1 cellular context compared by ENCODE assay signal in the genomic region with DNA sequence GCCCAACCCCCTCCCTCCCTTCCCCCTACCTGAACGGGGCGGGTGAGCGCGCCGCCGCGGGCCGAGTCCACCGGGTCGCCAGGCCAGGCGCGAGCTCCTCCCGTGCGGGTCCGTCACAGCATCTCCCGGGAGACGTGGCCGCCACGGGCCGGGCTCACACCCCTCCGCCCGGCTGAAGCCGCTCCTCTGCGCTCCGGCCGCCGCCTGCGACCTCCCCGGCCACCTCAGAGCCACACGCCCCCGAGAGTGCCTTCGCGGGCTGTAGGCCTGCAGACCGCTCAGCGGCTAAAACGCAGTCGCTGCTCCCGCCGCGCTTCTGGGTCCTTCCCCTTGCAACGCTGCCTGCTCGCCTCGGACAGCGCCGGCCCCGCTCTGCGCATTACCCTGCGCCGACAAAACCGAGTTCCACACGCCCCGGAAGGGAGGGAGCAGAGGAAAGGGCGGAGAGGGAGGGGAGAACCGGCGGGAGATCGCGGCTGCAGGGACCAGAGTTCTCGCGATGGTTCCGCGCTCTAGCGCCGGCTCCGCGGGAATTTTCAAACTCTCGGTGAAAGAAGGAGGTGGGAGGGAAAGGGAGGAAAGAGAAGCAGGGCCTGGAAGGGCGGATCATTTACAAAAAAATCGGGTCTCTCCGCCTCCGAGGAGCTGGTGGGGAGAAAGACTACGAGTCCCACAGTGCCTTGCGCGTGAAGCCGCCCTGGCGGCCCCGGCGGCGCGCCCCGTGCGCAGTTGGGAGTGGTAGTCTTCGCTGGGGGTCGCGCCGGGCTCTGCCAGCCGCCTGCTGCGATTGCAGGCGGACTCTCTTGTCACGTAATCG.
TF ChIP-seq lines count a peak whose summit lies in the region.

TSS of gene AHCTF1 (minus strand) at position 400 of the 817 bp plus-strand sequence. CDS start 13,578 bp downstream, outside the sequence.

TF ChIP-seq in HEK293, 187 proteins besides CTCF, POLR2A, EP300 and RAD21 (continued from another document and continues in another):
- TF ChIP-seq IKZF3 (tag by site-specific recombination; IDR thresholded peaks at IDR 0.05) (peak; percentile 40; the same call in 1 of the 2 replicates), ZNF266 (tag by site-specific recombination; IDR thresholded peaks at IDR 0.05; ENCODE audit: low read depth) (no peak), ZNF148 (tag by site-specific recombination; IDR thresholded peaks at IDR 0.05; ENCODE audit: borderline replicate concordance) (no peak), ZNF280D (tag by site-specific recombination; IDR thresholded peaks at IDR 0.05) (no peak), ZNF76 (tag by site-specific recombination; IDR thresholded peaks at IDR 0.05; ENCODE audit: borderline replicate concordance, low read depth) (peak; percentile 90), GLIS2 (tag by site-specific recombination; IDR thresholded peaks at IDR 0.05) (peak; percentile 65), ZNF785 (tag by site-specific recombination; IDR thresholded peaks at IDR 0.05) (no peak), GLIS1 (tag by site-specific recombination; IDR thresholded peaks at IDR 0.05) (peak; percentile 66; the same call in 1 of the 2 replicates), ZBTB8A (tag by site-specific recombination; IDR thresholded peaks at IDR 0.05) (0 out of 2 replicates have a peak, but pooled peaks have one; percentile 16), ZNF239 (tag by site-specific recombination; IDR thresholded peaks at IDR 0.05) (no peak), ZNF202 (tag by site-specific recombination; IDR thresholded peaks at IDR 0.05; ENCODE audit: borderline replicate concordance) (no peak), WT1 (tag by site-specific recombination; IDR thresholded peaks at IDR 0.05) (no peak; the same call in none of the 2 replicates), ZNF391 (tag by site-specific recombination; IDR thresholded peaks at IDR 0.05; ENCODE audit: borderline replicate concordance, low read depth) (no peak), GLI2 (tag by site-specific recombination; IDR thresholded peaks at IDR 0.05; ENCODE audit: borderline replicate concordance, low read depth) (no peak), ZNF658 (tag by site-specific recombination; IDR thresholded peaks at IDR 0.05) (no peak), KLF9 (tag by site-specific recombination; IDR thresholded peaks at IDR 0.05; ENCODE audit: low read depth) (peak; percentile 48), OSR2 (tag by site-specific recombination; IDR thresholded peaks at IDR 0.05) (no peak), ZNF529 (tag by site-specific recombination; IDR thresholded peaks at IDR 0.05; ENCODE audit: insufficient replicate concordance) (no peak), KLF16 (tag by site-specific recombination; IDR thresholded peaks at IDR 0.05) (no peak), ZNF660 (tag by site-specific recombination; IDR thresholded peaks at IDR 0.05) (no peak), ZNF292 (tag by site-specific recombination; IDR thresholded peaks at IDR 0.05; ENCODE audit: borderline replicate concordance, low read depth) (no peak), ZNF341 (tag by site-specific recombination; IDR thresholded peaks at IDR 0.05; ENCODE audit: low read depth) (peak; percentile 20; the same call in 1 of the 2 replicates), ZNF530 (tag by site-specific recombination; IDR thresholded peaks at IDR 0.05; ENCODE audit: low read depth) (no peak), GFI1B (tag by site-specific recombination; IDR thresholded peaks at IDR 0.05) (no peak), ZNF10 (tag by site-specific recombination; IDR thresholded peaks at IDR 0.05) (no peak), SP2 (tag by site-specific recombination; IDR thresholded peaks at IDR 0.05) (peak; percentile 77), ZBTB17 (tag by site-specific recombination; IDR thresholded peaks at IDR 0.05) (peak; percentile 82), HOXD13 (CRISPR knock-in tag; IDR thresholded peaks at IDR 0.05; ENCODE audit: borderline replicate concordance) (no peak), ZNF114 (tag by site-specific recombination; IDR thresholded peaks at IDR 0.05) (no peak), ZBTB1 (tag by site-specific recombination; IDR thresholded peaks at IDR 0.05) (no peak), SCRT1 (tag by site-specific recombination; IDR thresholded peaks at IDR 0.05; ENCODE audit: borderline replicate concordance) (no peak), PRDM6 (tag by site-specific recombination; IDR thresholded peaks at IDR 0.05) (no peak), ZNF394 (tag by site-specific recombination; IDR thresholded peaks at IDR 0.05; ENCODE audit: borderline replicate concordance) (peak; percentile 23; the same call in 1 of the 2 replicates), ZNF514 (tag by site-specific recombination; IDR thresholded peaks at IDR 0.05) (no peak), ZNF585B (tag by site-specific recombination; IDR thresholded peaks at IDR 0.05) (no peak), FEZF1 (tag by site-specific recombination; IDR thresholded peaks at IDR 0.05) (no peak), ZNF623 (tag by site-specific recombination; IDR thresholded peaks at IDR 0.05) (no peak), ZNF791 (tag by site-specific recombination; IDR thresholded peaks at IDR 0.05) (no peak), YY1 (tag by site-specific recombination; IDR thresholded peaks at IDR 0.05) (no peak), ZNF677 (tag by site-specific recombination; IDR thresholded peaks at IDR 0.05) (no peak)
- TF ChIP-seq, protein P1, sequence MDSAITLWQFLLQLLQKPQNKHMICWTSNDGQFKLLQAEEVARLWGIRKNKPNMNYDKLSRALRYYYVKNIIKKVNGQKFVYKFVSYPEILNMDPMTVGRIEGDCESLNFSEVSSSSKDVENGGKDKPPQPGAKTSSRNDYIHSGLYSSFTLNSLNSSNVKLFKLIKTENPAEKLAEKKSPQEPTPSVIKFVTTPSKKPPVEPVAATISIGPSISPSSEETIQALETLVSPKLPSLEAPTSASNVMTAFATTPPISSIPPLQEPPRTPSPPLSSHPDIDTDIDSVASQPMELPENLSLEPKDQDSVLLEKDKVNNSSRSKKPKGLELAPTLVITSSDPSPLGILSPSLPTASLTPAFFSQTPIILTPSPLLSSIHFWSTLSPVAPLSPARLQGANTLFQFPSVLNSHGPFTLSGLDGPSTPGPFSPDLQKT (IDR thresholded peaks at IDR 0.05; ENCODE audit: borderline replicate concordance, low read depth, low read length), result no peak
- TF ChIP-seq, protein P2, sequence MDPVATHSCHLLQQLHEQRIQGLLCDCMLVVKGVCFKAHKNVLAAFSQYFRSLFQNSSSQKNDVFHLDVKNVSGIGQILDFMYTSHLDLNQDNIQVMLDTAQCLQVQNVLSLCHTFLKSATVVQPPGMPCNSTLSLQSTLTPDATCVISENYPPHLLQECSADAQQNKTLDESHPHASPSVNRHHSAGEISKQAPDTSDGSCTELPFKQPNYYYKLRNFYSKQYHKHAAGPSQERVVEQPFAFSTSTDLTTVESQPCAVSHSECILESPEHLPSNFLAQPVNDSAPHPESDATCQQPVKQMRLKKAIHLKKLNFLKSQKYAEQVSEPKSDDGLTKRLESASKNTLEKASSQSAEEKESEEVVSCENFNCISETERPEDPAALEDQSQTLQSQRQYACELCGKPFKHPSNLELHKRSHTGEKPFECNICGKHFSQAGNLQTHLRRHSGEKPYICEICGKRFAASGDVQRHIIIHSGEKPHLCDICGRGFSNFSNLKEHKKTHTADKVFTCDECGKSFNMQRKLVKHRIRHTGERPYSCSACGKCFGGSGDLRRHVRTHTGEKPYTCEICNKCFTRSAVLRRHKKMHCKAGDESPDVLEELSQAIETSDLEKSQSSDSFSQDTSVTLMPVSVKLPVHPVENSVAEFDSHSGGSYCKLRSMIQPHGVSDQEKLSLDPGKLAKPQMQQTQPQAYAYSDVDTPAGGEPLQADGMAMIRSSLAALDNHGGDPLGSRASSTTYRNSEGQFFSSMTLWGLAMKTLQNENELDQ (tag by site-specific recombination; IDR thresholded peaks at IDR 0.05; ENCODE audit: low read depth), result no peak
- TF ChIP-seq, protein P3, sequence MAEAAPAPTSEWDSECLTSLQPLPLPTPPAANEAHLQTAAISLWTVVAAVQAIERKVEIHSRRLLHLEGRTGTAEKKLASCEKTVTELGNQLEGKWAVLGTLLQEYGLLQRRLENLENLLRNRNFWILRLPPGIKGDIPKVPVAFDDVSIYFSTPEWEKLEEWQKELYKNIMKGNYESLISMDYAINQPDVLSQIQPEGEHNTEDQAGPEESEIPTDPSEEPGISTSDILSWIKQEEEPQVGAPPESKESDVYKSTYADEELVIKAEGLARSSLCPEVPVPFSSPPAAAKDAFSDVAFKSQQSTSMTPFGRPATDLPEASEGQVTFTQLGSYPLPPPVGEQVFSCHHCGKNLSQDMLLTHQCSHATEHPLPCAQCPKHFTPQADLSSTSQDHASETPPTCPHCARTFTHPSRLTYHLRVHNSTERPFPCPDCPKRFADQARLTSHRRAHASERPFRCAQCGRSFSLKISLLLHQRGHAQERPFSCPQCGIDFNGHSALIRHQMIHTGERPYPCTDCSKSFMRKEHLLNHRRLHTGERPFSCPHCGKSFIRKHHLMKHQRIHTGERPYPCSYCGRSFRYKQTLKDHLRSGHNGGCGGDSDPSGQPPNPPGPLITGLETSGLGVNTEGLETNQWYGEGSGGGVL (tag by site-specific recombination; IDR thresholded peaks at IDR 0.05), result peak; percentile 77
- TF ChIP-seq, protein P4, sequence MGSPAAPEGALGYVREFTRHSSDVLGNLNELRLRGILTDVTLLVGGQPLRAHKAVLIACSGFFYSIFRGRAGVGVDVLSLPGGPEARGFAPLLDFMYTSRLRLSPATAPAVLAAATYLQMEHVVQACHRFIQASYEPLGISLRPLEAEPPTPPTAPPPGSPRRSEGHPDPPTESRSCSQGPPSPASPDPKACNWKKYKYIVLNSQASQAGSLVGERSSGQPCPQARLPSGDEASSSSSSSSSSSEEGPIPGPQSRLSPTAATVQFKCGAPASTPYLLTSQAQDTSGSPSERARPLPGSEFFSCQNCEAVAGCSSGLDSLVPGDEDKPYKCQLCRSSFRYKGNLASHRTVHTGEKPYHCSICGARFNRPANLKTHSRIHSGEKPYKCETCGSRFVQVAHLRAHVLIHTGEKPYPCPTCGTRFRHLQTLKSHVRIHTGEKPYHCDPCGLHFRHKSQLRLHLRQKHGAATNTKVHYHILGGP (tag by site-specific recombination; IDR thresholded peaks at IDR 0.05), result no peak
- TF ChIP-seq, protein P5, sequence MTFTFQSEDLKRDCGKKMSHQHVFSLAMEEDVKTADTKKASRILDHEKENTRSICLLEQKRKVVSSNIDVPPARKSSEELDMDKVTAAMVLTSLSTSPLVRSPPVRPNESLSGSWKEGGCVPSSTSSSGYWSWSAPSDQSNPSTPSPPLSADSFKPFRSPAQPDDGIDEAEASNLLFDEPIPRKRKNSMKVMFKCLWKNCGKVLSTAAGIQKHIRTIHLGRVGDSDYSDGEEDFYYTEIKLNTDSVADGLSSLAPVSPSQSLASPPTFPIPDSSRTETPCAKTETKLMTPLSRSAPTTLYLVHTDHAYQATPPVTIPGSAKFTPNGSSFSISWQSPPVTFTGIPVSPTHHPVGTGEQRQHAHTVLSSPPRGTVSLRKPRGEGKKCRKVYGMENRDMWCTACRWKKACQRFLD (tag by site-specific recombination; IDR thresholded peaks at IDR 0.05), result no peak
- TF ChIP-seq, protein P6, sequence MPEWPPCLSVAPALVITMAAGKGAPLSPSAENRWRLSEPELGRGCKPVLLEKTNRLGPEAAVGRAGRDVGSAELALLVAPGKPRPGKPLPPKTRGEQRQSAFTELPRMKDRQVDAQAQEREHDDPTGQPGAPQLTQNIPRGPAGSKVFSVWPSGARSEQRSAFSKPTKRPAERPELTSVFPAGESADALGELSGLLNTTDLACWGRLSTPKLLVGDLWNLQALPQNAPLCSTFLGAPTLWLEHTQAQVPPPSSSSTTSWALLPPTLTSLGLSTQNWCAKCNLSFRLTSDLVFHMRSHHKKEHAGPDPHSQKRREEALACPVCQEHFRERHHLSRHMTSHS (tag by site-specific recombination; IDR thresholded peaks at IDR 0.05), result no peak
